Comparison of ENCODE assay signal across 25 cellular contexts in the genomic region with DNA sequence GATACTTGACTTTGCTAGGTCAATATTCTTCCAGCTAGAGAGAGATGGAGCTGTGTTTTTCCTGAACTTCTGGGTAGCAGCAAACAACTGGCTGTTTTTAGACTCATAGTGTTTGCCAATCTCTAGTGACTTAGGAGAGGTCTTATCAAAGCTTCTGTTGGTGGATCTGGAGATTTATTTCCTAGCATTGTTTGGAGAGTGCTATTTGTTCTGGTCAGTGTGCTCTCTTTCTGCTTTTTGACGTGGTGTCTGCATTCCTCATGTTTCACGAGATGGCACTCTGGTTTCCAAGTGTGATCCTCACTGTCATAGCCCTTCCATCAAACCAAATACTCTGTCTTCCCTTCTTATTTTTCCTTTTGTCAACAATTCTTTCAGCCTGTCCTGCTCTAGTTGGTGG.
"Had no signal": no experiment of that assay in that cellular context is flagged by ENCODE, and none has a peak within 500 bp of the region (broad histone marks: within the 10 kb centered on the region; RNA-seq: fewer than 3 reads in every experiment).

No MANE protein-coding gene starts in this region.

- DNase-seq: effector memory CD4-positive, alpha-beta T cell; erythroblast; esophagus squamous epithelium; hypothalamus; immature natural killer cell; islet precursor cell; kidney glomerular epithelial cell; left colon; left ventricle myocardium superior; lower lobe of right lung; natural killer cell; pancreas; retina; stimulated activated CD4-positive, alpha-beta T cell treated with anti-CD3 and anti-CD28 coated beads, Interleukin-2, amount 100 ng/mL, for 24 hours; stimulated activated CD4-positive, alpha-beta T cell treated with anti-CD3 and anti-CD28 coated beads, Interleukin-4, amount 100 ng/mL, for 24 hours; stimulated activated naive CD4-positive, alpha-beta T cell treated with Interleukin-2 at 50 U/mL for 16 hours; stomach; testis; tibial artery; upper lobe of left lung had no signal

- H3K4me2 ChIP-seq: smooth muscle cell had no signal

- H3K9me3 ChIP-seq: esophagus squamous epithelium, lower lobe of right lung, neutrophil, pancreas, stomach, testis, tibial artery, upper lobe of left lung had no signal

- ATAC-seq: left colon; left ventricle myocardium superior; lower lobe of right lung; natural killer cell; pancreas; sciatic nerve; stimulated activated effector memory CD8-positive, alpha-beta T cell treated with anti-CD3 and anti-CD28 coated beads, Interleukin-12 subunit alpha, Interleukin-12 subunit beta, amount 100 ng/mL, for 72 hours had no signal

- H3K4me1 ChIP-seq: esophagus squamous epithelium, lower lobe of right lung, pancreas, testis had no signal

- H3K4me3 ChIP-seq: coronary artery, esophagus squamous epithelium, lower lobe of right lung, pancreas, smooth muscle cell, stomach, testis, tibial artery, upper lobe of left lung had no signal

- H3K36me3 ChIP-seq: esophagus squamous epithelium, lower lobe of right lung, neutrophil, pancreas, stomach, tibial artery, upper lobe of left lung had no signal

- H3K27ac ChIP-seq: coronary artery, esophagus squamous epithelium, lower lobe of right lung, neutrophil, pancreas, stomach, testis, tibial artery, upper lobe of left lung had no signal

- H3K27me3 ChIP-seq: esophagus squamous epithelium, neutrophil, pancreas, stomach, testis, tibial artery, upper lobe of left lung had no signal
